ENCODE assay signal across 1 cellular context in genomic region chr7:101153969-101154692, GRCh38.
TF ChIP-seq lines count a peak whose summit lies in the region.

Gene AP1S1, plus strand, starts transcription at chr7:101154476. Its CDS starts 39 bp downstream, at chr7:101154515.

TF ChIP-seq in K562, 482 proteins besides CTCF, POLR2A, EP300 and RAD21 (continued from another document and continues in another):
- TF ChIP-seq STAT6 (CRISPR knock-in tag; IDR thresholded peaks at IDR 0.05) (peak; percentile 50; the same call in 1 of the 2 replicates), ZNF12 (CRISPR knock-in tag; IDR thresholded peaks at IDR 0.05) (peak; percentile 50; the same call in 1 of the 2 replicates), PCBP1 (IDR thresholded peaks at IDR 0.05; ENCODE audit: low read depth, low read length, poor library complexity, severe bottlenecking) (peak; percentile 88), TAF7 (tag; IDR thresholded peaks at IDR 0.05) (peak; percentile 31; the same call in 1 of the 2 replicates), HMGN3 (IDR thresholded peaks at IDR 0.05; ENCODE audit: borderline replicate concordance, extremely low read depth, insufficient read length, low read depth, low read length) (no peak), CBX1 (IDR thresholded peaks at IDR 0.05; ENCODE audit: low read depth) (0 out of 2 replicates have a peak, but pooled peaks have one; percentile 54), CREM (IDR thresholded peaks at IDR 0.05; ENCODE audit: low read depth) (peak; percentile 41), RFX1 (IDR thresholded peaks at IDR 0.05) (peak; percentile 100), XRCC5 (IDR thresholded peaks at IDR 0.05; ENCODE audit: low read depth, low read length) (peak; percentile 81; the same call in 1 of the 2 replicates), ID3 (CRISPR knock-in tag; IDR thresholded peaks at IDR 0.05) (no peak), ID3 (tag; IDR thresholded peaks at IDR 0.05) (no peak), FIP1L1 (IDR thresholded peaks at IDR 0.05; ENCODE audit: low read depth, low read length, poor library complexity, severe bottlenecking) (peak; percentile 48), CREB1 (IDR thresholded peaks at IDR 0.05) (no peak), CREB1 (CRISPR knock-in tag; IDR thresholded peaks at IDR 0.05) (peak; percentile 59; the same call in 1 of the 2 replicates), ATF7 (IDR thresholded peaks at IDR 0.05) (peak; percentile 72; the same call in 1 of the 2 replicates), TRIM24 (IDR thresholded peaks at IDR 0.05) (0 out of 4 replicates have a peak, but pooled peaks of 1 of the 2 experiments have one; percentile 54), SP1 (CRISPR knock-in tag; IDR thresholded peaks at IDR 0.05) (peak; percentile 77), PHTF2 (CRISPR knock-in tag; IDR thresholded peaks at IDR 0.05) (no peak), KLF16 (IDR thresholded peaks at IDR 0.05) (peak; percentile 65), LCOR (CRISPR knock-in tag; IDR thresholded peaks at IDR 0.05) (peak; percentile 80), NFIC (IDR thresholded peaks at IDR 0.05) (peak; percentile 83), ZNF318 (IDR thresholded peaks at IDR 0.05; ENCODE audit: borderline replicate concordance in 1 of 2, low read depth in 1 of 2) (no peak), FOXP1 (CRISPR knock-in tag; IDR thresholded peaks at IDR 0.05) (0 out of 2 replicates have a peak, but pooled peaks have one; percentile 65), PHF8 (IDR thresholded peaks at IDR 0.05; ENCODE audit: borderline replicate concordance, low read length) (peak; percentile 50; the same call in 1 of the 2 replicates), VEZF1 (CRISPR knock-in tag; IDR thresholded peaks at IDR 0.05) (peak; percentile 98)
- TF ChIP-seq, protein P1, sequence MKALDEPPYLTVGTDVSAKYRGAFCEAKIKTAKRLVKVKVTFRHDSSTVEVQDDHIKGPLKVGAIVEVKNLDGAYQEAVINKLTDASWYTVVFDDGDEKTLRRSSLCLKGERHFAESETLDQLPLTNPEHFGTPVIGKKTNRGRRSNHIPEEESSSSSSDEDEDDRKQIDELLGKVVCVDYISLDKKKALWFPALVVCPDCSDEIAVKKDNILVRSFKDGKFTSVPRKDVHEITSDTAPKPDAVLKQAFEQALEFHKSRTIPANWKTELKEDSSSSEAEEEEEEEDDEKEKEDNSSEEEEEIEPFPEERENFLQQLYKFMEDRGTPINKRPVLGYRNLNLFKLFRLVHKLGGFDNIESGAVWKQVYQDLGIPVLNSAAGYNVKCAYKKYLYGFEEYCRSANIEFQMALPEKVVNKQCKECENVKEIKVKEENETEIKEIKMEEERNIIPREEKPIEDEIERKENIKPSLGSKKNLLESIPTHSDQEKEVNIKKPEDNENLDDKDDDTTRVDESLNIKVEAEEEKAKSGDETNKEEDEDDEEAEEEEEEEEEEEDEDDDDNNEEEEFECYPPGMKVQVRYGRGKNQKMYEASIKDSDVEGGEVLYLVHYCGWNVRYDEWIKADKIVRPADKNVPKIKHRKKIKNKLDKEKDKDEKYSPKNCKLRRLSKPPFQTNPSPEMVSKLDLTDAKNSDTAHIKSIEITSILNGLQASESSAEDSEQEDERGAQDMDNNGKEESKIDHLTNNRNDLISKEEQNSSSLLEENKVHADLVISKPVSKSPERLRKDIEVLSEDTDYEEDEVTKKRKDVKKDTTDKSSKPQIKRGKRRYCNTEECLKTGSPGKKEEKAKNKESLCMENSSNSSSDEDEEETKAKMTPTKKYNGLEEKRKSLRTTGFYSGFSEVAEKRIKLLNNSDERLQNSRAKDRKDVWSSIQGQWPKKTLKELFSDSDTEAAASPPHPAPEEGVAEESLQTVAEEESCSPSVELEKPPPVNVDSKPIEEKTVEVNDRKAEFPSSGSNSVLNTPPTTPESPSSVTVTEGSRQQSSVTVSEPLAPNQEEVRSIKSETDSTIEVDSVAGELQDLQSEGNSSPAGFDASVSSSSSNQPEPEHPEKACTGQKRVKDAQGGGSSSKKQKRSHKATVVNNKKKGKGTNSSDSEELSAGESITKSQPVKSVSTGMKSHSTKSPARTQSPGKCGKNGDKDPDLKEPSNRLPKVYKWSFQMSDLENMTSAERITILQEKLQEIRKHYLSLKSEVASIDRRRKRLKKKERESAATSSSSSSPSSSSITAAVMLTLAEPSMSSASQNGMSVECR (CRISPR knock-in tag; IDR thresholded peaks at IDR 0.05): peak; percentile 54; the same call in 1 of the 2 replicates
- TF ChIP-seq, protein P2, sequence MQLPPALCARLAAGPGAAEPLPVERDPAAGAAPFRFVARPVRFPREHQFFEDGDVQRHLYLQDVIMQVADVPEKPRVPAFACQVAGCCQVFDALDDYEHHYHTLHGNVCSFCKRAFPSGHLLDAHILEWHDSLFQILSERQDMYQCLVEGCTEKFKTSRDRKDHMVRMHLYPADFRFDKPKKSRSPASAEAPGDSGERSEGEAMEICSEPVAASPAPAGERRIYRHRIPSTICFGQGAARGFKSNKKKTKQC (CRISPR knock-in tag; IDR thresholded peaks at IDR 0.05): peak; percentile 94
- TF ChIP-seq, protein P3, sequence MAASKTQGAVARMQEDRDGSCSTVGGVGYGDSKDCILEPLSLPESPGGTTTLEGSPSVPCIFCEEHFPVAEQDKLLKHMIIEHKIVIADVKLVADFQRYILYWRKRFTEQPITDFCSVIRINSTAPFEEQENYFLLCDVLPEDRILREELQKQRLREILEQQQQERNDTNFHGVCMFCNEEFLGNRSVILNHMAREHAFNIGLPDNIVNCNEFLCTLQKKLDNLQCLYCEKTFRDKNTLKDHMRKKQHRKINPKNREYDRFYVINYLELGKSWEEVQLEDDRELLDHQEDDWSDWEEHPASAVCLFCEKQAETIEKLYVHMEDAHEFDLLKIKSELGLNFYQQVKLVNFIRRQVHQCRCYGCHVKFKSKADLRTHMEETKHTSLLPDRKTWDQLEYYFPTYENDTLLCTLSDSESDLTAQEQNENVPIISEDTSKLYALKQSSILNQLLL (CRISPR knock-in tag; IDR thresholded peaks at IDR 0.05; ENCODE audit: borderline replicate concordance): no peak
- TF ChIP-seq, protein P4, sequence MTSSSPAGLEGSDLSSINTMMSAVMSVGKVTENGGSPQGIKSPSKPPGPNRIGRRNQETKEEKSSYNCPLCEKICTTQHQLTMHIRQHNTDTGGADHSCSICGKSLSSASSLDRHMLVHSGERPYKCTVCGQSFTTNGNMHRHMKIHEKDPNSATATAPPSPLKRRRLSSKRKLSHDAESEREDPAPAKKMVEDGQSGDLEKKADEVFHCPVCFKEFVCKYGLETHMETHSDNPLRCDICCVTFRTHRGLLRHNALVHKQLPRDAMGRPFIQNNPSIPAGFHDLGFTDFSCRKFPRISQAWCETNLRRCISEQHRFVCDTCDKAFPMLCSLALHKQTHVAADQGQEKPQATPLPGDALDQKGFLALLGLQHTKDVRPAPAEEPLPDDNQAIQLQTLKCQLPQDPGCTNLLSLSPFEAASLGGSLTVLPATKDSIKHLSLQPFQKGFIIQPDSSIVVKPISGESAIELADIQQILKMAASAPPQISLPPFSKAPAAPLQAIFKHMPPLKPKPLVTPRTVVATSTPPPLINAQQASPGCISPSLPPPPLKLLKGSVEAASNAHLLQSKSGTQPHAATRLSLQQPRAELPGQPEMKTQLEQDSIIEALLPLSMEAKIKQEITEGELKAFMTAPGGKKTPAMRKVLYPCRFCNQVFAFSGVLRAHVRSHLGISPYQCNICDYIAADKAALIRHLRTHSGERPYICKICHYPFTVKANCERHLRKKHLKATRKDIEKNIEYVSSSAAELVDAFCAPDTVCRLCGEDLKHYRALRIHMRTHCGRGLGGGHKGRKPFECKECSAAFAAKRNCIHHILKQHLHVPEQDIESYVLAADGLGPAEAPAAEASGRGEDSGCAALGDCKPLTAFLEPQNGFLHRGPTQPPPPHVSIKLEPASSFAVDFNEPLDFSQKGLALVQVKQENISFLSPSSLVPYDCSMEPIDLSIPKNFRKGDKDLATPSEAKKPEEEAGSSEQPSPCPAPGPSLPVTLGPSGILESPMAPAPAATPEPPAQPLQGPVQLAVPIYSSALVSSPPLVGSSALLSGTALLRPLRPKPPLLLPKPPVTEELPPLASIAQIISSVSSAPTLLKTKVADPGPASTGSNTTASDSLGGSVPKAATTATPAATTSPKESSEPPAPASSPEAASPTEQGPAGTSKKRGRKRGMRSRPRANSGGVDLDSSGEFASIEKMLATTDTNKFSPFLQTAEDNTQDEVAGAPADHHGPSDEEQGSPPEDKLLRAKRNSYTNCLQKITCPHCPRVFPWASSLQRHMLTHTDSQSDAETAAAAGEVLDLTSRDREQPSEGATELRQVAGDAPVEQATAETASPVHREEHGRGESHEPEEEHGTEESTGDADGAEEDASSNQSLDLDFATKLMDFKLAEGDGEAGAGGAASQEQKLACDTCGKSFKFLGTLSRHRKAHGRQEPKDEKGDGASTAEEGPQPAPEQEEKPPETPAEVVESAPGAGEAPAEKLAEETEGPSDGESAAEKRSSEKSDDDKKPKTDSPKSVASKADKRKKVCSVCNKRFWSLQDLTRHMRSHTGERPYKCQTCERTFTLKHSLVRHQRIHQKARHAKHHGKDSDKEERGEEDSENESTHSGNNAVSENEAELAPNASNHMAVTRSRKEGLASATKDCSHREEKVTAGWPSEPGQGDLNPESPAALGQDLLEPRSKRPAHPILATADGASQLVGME (CRISPR knock-in tag; IDR thresholded peaks at IDR 0.05): peak; percentile 98
